Comparison of ENCODE assay signal across 1 cellular context in genomic region chr11:12377106-12377823, GRCh38.
A peak's percentile ranks its signal among the peaks of the same experiment; 100 is the strongest.
TF ChIP-seq lines count a peak whose summit lies in the region.

A gene with protein sequence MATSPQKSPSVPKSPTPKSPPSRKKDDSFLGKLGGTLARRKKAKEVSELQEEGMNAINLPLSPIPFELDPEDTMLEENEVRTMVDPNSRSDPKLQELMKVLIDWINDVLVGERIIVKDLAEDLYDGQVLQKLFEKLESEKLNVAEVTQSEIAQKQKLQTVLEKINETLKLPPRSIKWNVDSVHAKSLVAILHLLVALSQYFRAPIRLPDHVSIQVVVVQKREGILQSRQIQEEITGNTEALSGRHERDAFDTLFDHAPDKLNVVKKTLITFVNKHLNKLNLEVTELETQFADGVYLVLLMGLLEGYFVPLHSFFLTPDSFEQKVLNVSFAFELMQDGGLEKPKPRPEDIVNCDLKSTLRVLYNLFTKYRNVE (plus strand): TSS chr11:12377571. CDS start chr11:12377648, 77 bp downstream.

TF ChIP-seq in HepG2, 621 proteins besides CTCF, POLR2A, EP300 and RAD21 (continued from another document and continues in another):
- TF ChIP-seq KMT2B (CRISPR knock-in tag; IDR thresholded peaks at IDR 0.05) (no peak), ZNF839 (CRISPR knock-in tag; IDR thresholded peaks at IDR 0.05; ENCODE audit: borderline replicate concordance) (peak; percentile 65; the same call in 1 of the 2 replicates), ZNF773 (CRISPR knock-in tag; IDR thresholded peaks at IDR 0.05; ENCODE audit: borderline replicate concordance) (peak; percentile 42; the same call in 1 of the 2 replicates), POLR2G (IDR thresholded peaks at IDR 0.05; ENCODE audit: low read depth, low read length) (peak; percentile 79; the same call in 1 of the 2 replicates), ZFP1 (CRISPR knock-in tag; IDR thresholded peaks at IDR 0.05) (no peak), FIP1L1 (IDR thresholded peaks at IDR 0.05; ENCODE audit: borderline replicate concordance, insufficient read depth, low read depth, low read length) (no peak), ELF4 (CRISPR knock-in tag; IDR thresholded peaks at IDR 0.05; ENCODE audit: borderline replicate concordance) (no peak), ZNF232 (CRISPR knock-in tag; IDR thresholded peaks at IDR 0.05; ENCODE audit: borderline replicate concordance) (0 out of 2 replicates have a peak, but pooled peaks have one; percentile 41), RBM39 (IDR thresholded peaks at IDR 0.05; ENCODE audit: low read depth, low read length, poor library complexity, severe bottlenecking) (peak; percentile 66), ZNF616 (CRISPR knock-in tag; IDR thresholded peaks at IDR 0.05; ENCODE audit: low read depth) (0 out of 2 replicates have a peak, but pooled peaks have one; percentile 40), GABPB1 (CRISPR knock-in tag; IDR thresholded peaks at IDR 0.05) (peak; percentile 62; the same call in 1 of the 2 replicates), HNRNPLL (IDR thresholded peaks at IDR 0.05; ENCODE audit: low read depth, low read length, poor library complexity, severe bottlenecking) (peak; percentile 94), MTF2 (CRISPR knock-in tag; IDR thresholded peaks at IDR 0.05; ENCODE audit: borderline replicate concordance) (0 out of 2 replicates have a peak, but pooled peaks have one; percentile 15), ZBTB14 (CRISPR knock-in tag; IDR thresholded peaks at IDR 0.05) (peak; percentile 89; the same call in 1 of the 2 replicates), TARDBP (CRISPR knock-in tag; IDR thresholded peaks at IDR 0.05) (0 out of 2 replicates have a peak, but pooled peaks have one; percentile 13), ZFY (CRISPR knock-in tag; IDR thresholded peaks at IDR 0.05) (peak; percentile 75), NR2F6 (IDR thresholded peaks at IDR 0.05) (no peak), NR2F6 (CRISPR knock-in tag; IDR thresholded peaks at IDR 0.05) (no peak), ATF7-NPFF (CRISPR knock-in tag; IDR thresholded peaks at IDR 0.05; ENCODE audit: low read depth) (peak; percentile 73; the same call in 1 of the 2 replicates), MTF1 (CRISPR knock-in tag; IDR thresholded peaks at IDR 0.05) (no peak), HNRNPH1 (optimal IDR thresholded peaks at IDR 0.05; ENCODE audit: low read depth, low read length) (no peak), TAF15 (IDR thresholded peaks at IDR 0.05; ENCODE audit: low read depth, low read length, poor library complexity, severe bottlenecking) (peak; percentile 52), ZNF331 (CRISPR knock-in tag; IDR thresholded peaks at IDR 0.05) (0 out of 2 replicates have a peak, but pooled peaks have one; percentile 17), ZMYM4 (CRISPR knock-in tag; IDR thresholded peaks at IDR 0.05) (no peak), ZNF879 (CRISPR knock-in tag; IDR thresholded peaks at IDR 0.05) (no peak), RBFOX2 (IDR thresholded peaks at IDR 0.05; ENCODE audit: low read depth, low read length) (peak; percentile 87), RORA (CRISPR knock-in tag; IDR thresholded peaks at IDR 0.05) (no peak), ZNF225 (CRISPR knock-in tag; IDR thresholded peaks at IDR 0.05) (0 out of 2 replicates have a peak, but pooled peaks have one; percentile 37), ZC3H13 (CRISPR knock-in tag; IDR thresholded peaks at IDR 0.05) (no peak), MLX (CRISPR knock-in tag; IDR thresholded peaks at IDR 0.05) (no peak), NCOA1 (CRISPR knock-in tag; IDR thresholded peaks at IDR 0.05) (peak; percentile 79; the same call in 1 of the 2 replicates), SALL1 (CRISPR knock-in tag; IDR thresholded peaks at IDR 0.05) (peak; percentile 42; the same call in 1 of the 2 replicates), CENPT (CRISPR knock-in tag; IDR thresholded peaks at IDR 0.05; ENCODE audit: low read depth) (0 out of 2 replicates have a peak, but pooled peaks have one; percentile 58), HNRNPL (IDR thresholded peaks at IDR 0.05; ENCODE audit: low read depth, low read length) (peak; percentile 69; the same call in 1 of the 2 replicates), TRIM24 (CRISPR knock-in tag; IDR thresholded peaks at IDR 0.05) (no peak), KLF9 (CRISPR knock-in tag; IDR thresholded peaks at IDR 0.05; ENCODE audit: low read depth) (no peak), ISL2 (CRISPR knock-in tag; IDR thresholded peaks at IDR 0.05) (0 out of 2 replicates have a peak, but pooled peaks have one; percentile 39)
- TF ChIP-seq, protein P1, sequence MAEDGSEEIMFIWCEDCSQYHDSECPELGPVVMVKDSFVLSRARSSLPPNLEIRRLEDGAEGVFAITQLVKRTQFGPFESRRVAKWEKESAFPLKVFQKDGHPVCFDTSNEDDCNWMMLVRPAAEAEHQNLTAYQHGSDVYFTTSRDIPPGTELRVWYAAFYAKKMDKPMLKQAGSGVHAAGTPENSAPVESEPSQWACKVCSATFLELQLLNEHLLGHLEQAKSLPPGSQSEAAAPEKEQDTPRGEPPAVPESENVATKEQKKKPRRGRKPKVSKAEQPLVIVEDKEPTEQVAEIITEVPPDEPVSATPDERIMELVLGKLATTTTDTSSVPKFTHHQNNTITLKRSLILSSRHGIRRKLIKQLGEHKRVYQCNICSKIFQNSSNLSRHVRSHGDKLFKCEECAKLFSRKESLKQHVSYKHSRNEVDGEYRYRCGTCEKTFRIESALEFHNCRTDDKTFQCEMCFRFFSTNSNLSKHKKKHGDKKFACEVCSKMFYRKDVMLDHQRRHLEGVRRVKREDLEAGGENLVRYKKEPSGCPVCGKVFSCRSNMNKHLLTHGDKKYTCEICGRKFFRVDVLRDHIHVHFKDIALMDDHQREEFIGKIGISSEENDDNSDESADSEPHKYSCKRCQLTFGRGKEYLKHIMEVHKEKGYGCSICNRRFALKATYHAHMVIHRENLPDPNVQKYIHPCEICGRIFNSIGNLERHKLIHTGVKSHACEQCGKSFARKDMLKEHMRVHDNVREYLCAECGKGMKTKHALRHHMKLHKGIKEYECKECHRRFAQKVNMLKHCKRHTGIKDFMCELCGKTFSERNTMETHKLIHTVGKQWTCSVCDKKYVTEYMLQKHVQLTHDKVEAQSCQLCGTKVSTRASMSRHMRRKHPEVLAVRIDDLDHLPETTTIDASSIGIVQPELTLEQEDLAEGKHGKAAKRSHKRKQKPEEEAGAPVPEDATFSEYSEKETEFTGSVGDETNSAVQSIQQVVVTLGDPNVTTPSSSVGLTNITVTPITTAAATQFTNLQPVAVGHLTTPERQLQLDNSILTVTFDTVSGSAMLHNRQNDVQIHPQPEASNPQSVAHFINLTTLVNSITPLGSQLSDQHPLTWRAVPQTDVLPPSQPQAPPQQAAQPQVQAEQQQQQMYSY (CRISPR knock-in tag; IDR thresholded peaks at IDR 0.05), result no peak
- TF ChIP-seq, protein P2, sequence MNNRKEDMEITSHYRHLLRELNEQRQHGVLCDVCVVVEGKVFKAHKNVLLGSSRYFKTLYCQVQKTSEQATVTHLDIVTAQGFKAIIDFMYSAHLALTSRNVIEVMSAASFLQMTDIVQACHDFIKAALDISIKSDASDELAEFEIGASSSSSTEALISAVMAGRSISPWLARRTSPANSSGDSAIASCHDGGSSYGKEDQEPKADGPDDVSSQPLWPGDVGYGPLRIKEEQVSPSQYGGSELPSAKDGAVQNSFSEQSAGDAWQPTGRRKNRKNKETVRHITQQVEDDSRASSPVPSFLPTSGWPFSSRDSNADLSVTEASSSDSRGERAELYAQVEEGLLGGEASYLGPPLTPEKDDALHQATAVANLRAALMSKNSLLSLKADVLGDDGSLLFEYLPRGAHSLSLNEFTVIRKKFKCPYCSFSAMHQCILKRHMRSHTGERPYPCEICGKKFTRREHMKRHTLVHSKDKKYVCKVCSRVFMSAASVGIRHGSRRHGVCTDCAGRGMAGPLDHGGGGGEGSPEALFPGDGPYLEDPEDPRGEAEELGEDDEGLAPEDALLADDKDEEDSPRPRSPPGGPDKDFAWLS (CRISPR knock-in tag; IDR thresholded peaks at IDR 0.05; ENCODE audit: borderline replicate concordance), result no peak
- TF ChIP-seq, protein P3, sequence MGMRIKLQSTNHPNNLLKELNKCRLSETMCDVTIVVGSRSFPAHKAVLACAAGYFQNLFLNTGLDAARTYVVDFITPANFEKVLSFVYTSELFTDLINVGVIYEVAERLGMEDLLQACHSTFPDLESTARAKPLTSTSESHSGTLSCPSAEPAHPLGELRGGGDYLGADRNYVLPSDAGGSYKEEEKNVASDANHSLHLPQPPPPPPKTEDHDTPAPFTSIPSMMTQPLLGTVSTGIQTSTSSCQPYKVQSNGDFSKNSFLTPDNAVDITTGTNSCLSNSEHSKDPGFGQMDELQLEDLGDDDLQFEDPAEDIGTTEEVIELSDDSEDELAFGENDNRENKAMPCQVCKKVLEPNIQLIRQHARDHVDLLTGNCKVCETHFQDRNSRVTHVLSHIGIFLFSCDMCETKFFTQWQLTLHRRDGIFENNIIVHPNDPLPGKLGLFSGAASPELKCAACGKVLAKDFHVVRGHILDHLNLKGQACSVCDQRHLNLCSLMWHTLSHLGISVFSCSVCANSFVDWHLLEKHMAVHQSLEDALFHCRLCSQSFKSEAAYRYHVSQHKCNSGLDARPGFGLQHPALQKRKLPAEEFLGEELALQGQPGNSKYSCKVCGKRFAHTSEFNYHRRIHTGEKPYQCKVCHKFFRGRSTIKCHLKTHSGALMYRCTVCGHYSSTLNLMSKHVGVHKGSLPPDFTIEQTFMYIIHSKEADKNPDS (CRISPR knock-in tag; IDR thresholded peaks at IDR 0.05), result no peak
- TF ChIP-seq, protein P4, sequence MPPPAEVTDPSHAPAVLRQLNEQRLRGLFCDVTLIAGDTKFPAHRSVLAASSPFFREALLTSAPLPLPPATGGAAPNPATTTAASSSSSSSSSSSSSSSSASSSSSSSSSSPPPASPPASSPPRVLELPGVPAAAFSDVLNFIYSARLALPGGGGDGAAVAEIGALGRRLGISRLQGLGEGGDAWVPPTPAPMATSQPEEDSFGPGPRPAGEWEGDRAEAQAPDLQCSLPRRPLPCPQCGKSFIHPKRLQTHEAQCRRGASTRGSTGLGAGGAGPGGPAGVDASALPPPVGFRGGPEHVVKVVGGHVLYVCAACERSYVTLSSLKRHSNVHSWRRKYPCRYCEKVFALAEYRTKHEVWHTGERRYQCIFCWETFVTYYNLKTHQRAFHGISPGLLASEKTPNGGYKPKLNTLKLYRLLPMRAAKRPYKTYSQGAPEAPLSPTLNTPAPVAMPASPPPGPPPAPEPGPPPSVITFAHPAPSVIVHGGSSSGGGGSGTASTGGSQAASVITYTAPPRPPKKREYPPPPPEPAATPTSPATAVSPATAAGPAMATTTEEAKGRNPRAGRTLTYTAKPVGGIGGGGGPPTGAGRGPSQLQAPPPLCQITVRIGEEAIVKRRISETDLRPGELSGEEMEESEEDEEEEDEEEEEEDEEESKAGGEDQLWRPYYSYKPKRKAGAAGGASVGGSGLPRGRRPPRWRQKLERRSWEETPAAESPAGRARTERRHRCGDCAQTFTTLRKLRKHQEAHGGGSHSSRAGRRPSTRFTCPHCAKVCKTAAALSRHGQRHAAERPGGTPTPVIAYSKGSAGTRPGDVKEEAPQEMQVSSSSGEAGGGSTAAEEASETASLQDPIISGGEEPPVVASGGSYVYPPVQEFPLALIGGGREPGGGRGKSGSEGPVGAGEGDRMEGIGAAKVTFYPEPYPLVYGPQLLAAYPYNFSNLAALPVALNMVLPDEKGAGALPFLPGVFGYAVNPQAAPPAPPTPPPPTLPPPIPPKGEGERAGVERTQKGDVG (CRISPR knock-in tag; IDR thresholded peaks at IDR 0.05; ENCODE audit: borderline replicate concordance), result peak; percentile 73
- TF ChIP-seq, protein P5, sequence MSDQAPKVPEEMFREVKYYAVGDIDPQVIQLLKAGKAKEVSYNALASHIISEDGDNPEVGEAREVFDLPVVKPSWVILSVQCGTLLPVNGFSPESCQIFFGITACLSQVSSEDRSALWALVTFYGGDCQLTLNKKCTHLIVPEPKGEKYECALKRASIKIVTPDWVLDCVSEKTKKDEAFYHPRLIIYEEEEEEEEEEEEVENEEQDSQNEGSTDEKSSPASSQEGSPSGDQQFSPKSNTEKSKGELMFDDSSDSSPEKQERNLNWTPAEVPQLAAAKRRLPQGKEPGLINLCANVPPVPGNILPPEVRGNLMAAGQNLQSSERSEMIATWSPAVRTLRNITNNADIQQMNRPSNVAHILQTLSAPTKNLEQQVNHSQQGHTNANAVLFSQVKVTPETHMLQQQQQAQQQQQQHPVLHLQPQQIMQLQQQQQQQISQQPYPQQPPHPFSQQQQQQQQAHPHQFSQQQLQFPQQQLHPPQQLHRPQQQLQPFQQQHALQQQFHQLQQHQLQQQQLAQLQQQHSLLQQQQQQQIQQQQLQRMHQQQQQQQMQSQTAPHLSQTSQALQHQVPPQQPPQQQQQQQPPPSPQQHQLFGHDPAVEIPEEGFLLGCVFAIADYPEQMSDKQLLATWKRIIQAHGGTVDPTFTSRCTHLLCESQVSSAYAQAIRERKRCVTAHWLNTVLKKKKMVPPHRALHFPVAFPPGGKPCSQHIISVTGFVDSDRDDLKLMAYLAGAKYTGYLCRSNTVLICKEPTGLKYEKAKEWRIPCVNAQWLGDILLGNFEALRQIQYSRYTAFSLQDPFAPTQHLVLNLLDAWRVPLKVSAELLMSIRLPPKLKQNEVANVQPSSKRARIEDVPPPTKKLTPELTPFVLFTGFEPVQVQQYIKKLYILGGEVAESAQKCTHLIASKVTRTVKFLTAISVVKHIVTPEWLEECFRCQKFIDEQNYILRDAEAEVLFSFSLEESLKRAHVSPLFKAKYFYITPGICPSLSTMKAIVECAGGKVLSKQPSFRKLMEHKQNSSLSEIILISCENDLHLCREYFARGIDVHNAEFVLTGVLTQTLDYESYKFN (CRISPR knock-in tag; conservative IDR thresholded peaks at IDR 0.05), result no peak
